8 cellular contexts compared by ENCODE assay signal in genomic region chr5:67166886-67167285, GRCh38. TPM values are rescaled to one million over a fixed set of nuclear protein-coding genes. Genes with fewer than 3 reads are reported as not detected.
DNase-seq lines count a peak whose midpoint lies in the region; ATAC-seq and TF ChIP-seq lines count a peak whose summit lies in the region.

No MANE protein-coding gene starts in this region.

- no peaks in the 10 kb centered on the region for H3K9me3 ChIP-seq in PC-3 (ENCODE audit: low read length)
- no peaks in the 10 kb centered on the region for H3K9me3 ChIP-seq in endodermal cell (ENCODE audit: control insufficient read depth, low read length)
- no peaks in the 10 kb centered on the region for H3K9me3 ChIP-seq in gastrocnemius medialis

- no peaks in the 10 kb centered on the region for H4K20me1 ChIP-seq in PC-3 (ENCODE audit: low read length)

- H3K9ac ChIP-seq in PC-3 (ENCODE audit: low read length) (peak overlapping the region; percentile 69; the same call in 1 of the 2 replicates), endodermal cell (ENCODE audit: extremely low read depth, low read length, poor library complexity, severe bottlenecking) (no peak overlapping the region)

- no peaks in the 10 kb centered on the region for H3K9me3 Mint-ChIP-seq in endodermal cell

- POLR2A ChIA-PET in PC-3 (lab: Charles Lee; ENCODE audit: unreplicated experiment): no interaction called here
- POLR2A ChIA-PET in HEK293T (lab: Yijun Ruan, JAX): no interaction called here

- H3K36me3 Mint-ChIP-seq in endodermal cell (ENCODE audit: low read depth): peaks cover 12% of the 10 kb centered on the region

- CTCF ChIA-PET in PC-3 (lab: Charles Lee): no interaction called here
- CTCF ChIA-PET in HEK293T (lab: Yijun Ruan, JAX): interaction anchor here (0.6 kb wide), 1 partner anchor 140 kb away, joined by 3 read pairs; no protein-coding TSS in a partner anchor

- no peak for TF ChIP-seq CTCF in GM12865 (IDR thresholded peaks at IDR 0.05; ENCODE audit: insufficient read depth, low read depth, low read length, missing control alignments)
- TF ChIP-seq CTCF in PC-3 (conservative IDR thresholded peaks at IDR 0.05; ENCODE audit: low read depth, low read length): no peak
- no peak for TF ChIP-seq CTCF in endodermal cell (conservative IDR thresholded peaks at IDR 0.05)
- no peak for TF ChIP-seq CTCF in gastrocnemius medialis (IDR thresholded peaks at IDR 0.05 in 4 of 5, conservative IDR thresholded peaks at IDR 0.05 in 1 of 5)

- H3K27me3 ChIP-seq in PC-3 (ENCODE audit: low read length) (no peaks in the 10 kb centered on the region), endodermal cell (ENCODE audit: control insufficient read depth, insufficient read depth, low read length, poor library complexity, severe bottlenecking) (no peaks in the 10 kb centered on the region), gastrocnemius medialis (no peaks in the 10 kb centered on the region)

- WGBS in endodermal cell (ENCODE audit: insufficient coverage in 1 of 2, insufficient read length in 1 of 2), 2 experiments: 94 to 98% methylated on average over 12 of the region's 13 CpGs

- no TSS peak for BruUV-seq in PC-3 (replicated peaks; lab: Mats Ljungman, UMichigan)

- intact Hi-C loops in PC-3 (cut with micrococcal nuclease) (no loop called here), gastrocnemius medialis (cut with DNase I; ENCODE audit: low total_unique reads) (no loop called here)

- H3K9me2 ChIP-seq in PC-3 (replicated peaks; ENCODE audit: low read length): no peaks in the 10 kb centered on the region

- H3K4me2 ChIP-seq in PC-3 (ENCODE audit: low read length): no peak overlapping the region

- H3K79me2 ChIP-seq in PC-3 (ENCODE audit: low read length): no peaks in the 10 kb centered on the region

- DNase-seq in GM12865 (ENCODE audit: low read depth): no peak
- no peak for DNase-seq in PC-3
- DNase-seq in endodermal cell: no peak
- no peak for DNase-seq in gastrocnemius medialis
- DNase-seq in NCI-H1105 (lab: John Stamatoyannopoulos, UW): no peak
- DNase-seq in HEK293T (ENCODE audit: extremely low spot score): no peak
- no peak for DNase-seq in RKO (ENCODE audit: low spot score)
- DNase-seq in NCI-H2029 (lab: John Stamatoyannopoulos, UW): no peak

- peaks cover 12% of the 10 kb centered on the region; the same call in 1 of the 2 replicates for H3K36me3 ChIP-seq in PC-3 (ENCODE audit: low read depth, low read length)
- peaks cover 7% of the 10 kb centered on the region for H3K36me3 ChIP-seq in endodermal cell (ENCODE audit: control insufficient read depth, insufficient read depth, low read length)
- peaks cover 0 to 53% of the 10 kb centered on the region in 2 donors for H3K36me3 ChIP-seq in gastrocnemius medialis

- H3K4me1 Mint-ChIP-seq in endodermal cell: peaks cover 11% of the 10 kb centered on the region

- H3K4me3 ChIP-seq in GM12865 (ENCODE audit: low read depth, low read length) (peak overlapping the region; percentile 59), PC-3 (ENCODE audit: low read length) (no peak overlapping the region), endodermal cell (ENCODE audit: low read length) (no peak overlapping the region), gastrocnemius medialis (peak overlapping the region in 1 of 4 donors; percentile 26)

- peak overlapping the region; percentile 48 for H3K4me3 Mint-ChIP-seq in endodermal cell

- no peak for TF ChIP-seq POLR2A in gastrocnemius medialis (IDR thresholded peaks at IDR 0.05)

- no peak for ATAC-seq in PC-3
- no peak for ATAC-seq in gastrocnemius medialis

- peak overlapping the region; percentile 77; the same call in 1 of the 2 replicates for H3K27ac ChIP-seq in PC-3 (ENCODE audit: low read length)
- no peak overlapping the region for H3K27ac ChIP-seq in endodermal cell (ENCODE audit: low read depth, low read length)
- H3K27ac ChIP-seq in gastrocnemius medialis: peak overlapping the region in 3 of 4 donors; percentile 54 to 75 (median 60)

- H3K27ac Mint-ChIP-seq in endodermal cell: peak overlapping the region; percentile 91

- no peaks in the 10 kb centered on the region for H3K27me3 Mint-ChIP-seq in endodermal cell (ENCODE audit: insufficient read depth)

- peak overlapping the region; percentile 67 for H2AFZ ChIP-seq in PC-3 (ENCODE audit: low read length)

- no peaks in the 10 kb centered on the region for H3F3A ChIP-seq in PC-3 (ENCODE audit: low read length, unreplicated experiment)

- in situ Hi-C loops in gastrocnemius medialis (cut with MboI; ENCODE audit: low sequenced_read_pairs in 4 of 4): loop anchor here in 1 of 4 donors (10.0 kb wide), 1 partner anchor 48 kb away; no protein-coding TSS in a partner anchor

- H3K4me1 ChIP-seq in PC-3 (ENCODE audit: insufficient read depth, low read length) (peaks cover 21% of the 10 kb centered on the region), endodermal cell (ENCODE audit: control insufficient read depth, insufficient read depth, low read length) (peaks cover 4% of the 10 kb centered on the region), gastrocnemius medialis (no peaks in the 10 kb centered on the region)

TF ChIP-seq in HEK293T, 16 proteins besides CTCF, POLR2A, EP300 and RAD21:
- no peak for TF ChIP-seq TARDBP (IDR thresholded peaks at IDR 0.05)
- TF ChIP-seq SP1 (IDR thresholded peaks at IDR 0.05): no peak
- TF ChIP-seq PKNOX1 (IDR thresholded peaks at IDR 0.05): no peak
- TF ChIP-seq NFRKB (IDR thresholded peaks at IDR 0.05): no peak

RNA-seq across cellular contexts. Expression of gene CD180, which starts 29.7 kb away (rescaled TPM):
- not detected in 2 replicates for total RNA-seq in PC-3 (2014; rRNA removed)
- not detected for total RNA-seq in endodermal cell
- not detected for polyA plus RNA-seq in endodermal cell (2013, experiment 1 of 2)
- not detected for polyA plus RNA-seq in endodermal cell (2013, experiment 2 of 2)
- under 1 TPM in 3 of 4 donors, not detected in 1; 0.10 to 0.56 (median 0.22) TPM for total RNA-seq in gastrocnemius medialis
